26 cellular contexts compared by ENCODE assay signal in genomic region chr18:25590456-25590855, GRCh38.
"Had no signal": no experiment of that assay in that cellular context is flagged by ENCODE, and none has a peak within 500 bp of the region (broad histone marks: within the 10 kb centered on the region; RNA-seq: fewer than 3 reads in every experiment).

No MANE protein-coding gene starts in this region.

- ATAC-seq: stimulated activated effector memory CD8-positive, alpha-beta T cell treated with anti-CD3 and anti-CD28 coated beads, Interleukin-12 subunit alpha, Interleukin-12 subunit beta, amount 100 ng/mL, for 72 hours; stimulated activated memory B cell treated with anti-CD40 and anti-IgM and Interleukin-4, amounts not matched to agents 10 μg/mL and 1 μg/mL and 100 μg/mL, for 72 hours; stimulated activated naive B cell treated with anti-CD40 and anti-IgM and Interleukin-4, amounts not matched to agents 10 μg/mL and 1 μg/mL and 100 μg/mL, for 72 hours; stimulated activated naive CD8-positive, alpha-beta T cell treated with anti-CD3 and anti-CD28 coated beads, Interleukin-15, amount 100 ng/mL, for 72 hours; stimulated activated naive CD8-positive, alpha-beta T cell treated with anti-CD3 and anti-CD28 coated beads, Interleukin-15, Interleukin-2, amounts not matched to agents 100 U/mL and 50 U/mL, for 24 hours; upper lobe of right lung had no signal

- DNase-seq: stimulated activated CD4-positive, alpha-beta T cell treated with anti-CD3 and anti-CD28 coated beads, Interleukin-2, amount 100 ng/mL, for 48 hours; stimulated activated CD4-positive, alpha-beta T cell treated with anti-CD3 and anti-CD28 coated beads, Interleukin-4, amount 100 ng/mL, for 1 hour; stimulated activated CD4-positive, alpha-beta T cell treated with anti-CD3 and anti-CD28 coated beads, Interleukin-4, amount 100 ng/mL, for 24 hours; stimulated activated CD4-positive, alpha-beta T cell treated with anti-CD3 and anti-CD28 coated beads, Interleukin-4, amount 100 ng/mL, for 4 hours; stimulated activated CD8-positive, alpha-beta memory T cell treated with anti-CD3 and anti-CD28 coated beads, Interleukin-4, amount 100 ng/mL, for 48 hours; stimulated activated naive B cell treated with anti-CD40 and anti-IgM and Interleukin-4, amounts not matched to agents 10 μg/mL and 1 μg/mL and 100 μg/mL, for 72 hours; stimulated activated naive CD4-positive, alpha-beta T cell; stimulated activated naive CD4-positive, alpha-beta T cell treated with Interleukin-2 at 50 U/mL for 16 hours; stimulated activated naive CD8-positive, alpha-beta T cell treated with anti-CD3 and anti-CD28 coated beads, Interleukin-15, amount 100 ng/mL, for 72 hours; stimulated activated naive CD8-positive, alpha-beta T cell treated with anti-CD3 and anti-CD28 coated beads, Interleukin-15, Interleukin-2, amounts not matched to agents 100 U/mL and 50 U/mL, for 24 hours; stomach; substantia nigra; testis; thyroid gland; tibial artery; transverse colon; trophoblast cell; upper lobe of left lung; upper lobe of right lung; uterus had no signal

- H3K9me3 ChIP-seq: suprapubic skin, testis, thoracic aorta, thyroid gland, uterus, vagina had no signal

- H3K27me3 ChIP-seq: stomach, suprapubic skin, testis, thyroid gland, tibial artery, tibial nerve, transverse colon, upper lobe of left lung, upper lobe of right lung, uterus, vagina had no signal

- H3K4me1 ChIP-seq: stomach, suprapubic skin, testis, thyroid gland, tibial artery, tibial nerve, transverse colon, upper lobe of left lung, upper lobe of right lung, uterus, vagina had no signal

- H3K36me3 ChIP-seq: stomach, suprapubic skin, thoracic aorta, thyroid gland, tibial artery, tibial nerve, transverse colon, upper lobe of left lung, upper lobe of right lung, uterus, vagina had no signal

- H3K4me3 ChIP-seq: stomach, suprapubic skin, testis, thoracic aorta, thyroid gland, tibial artery, tibial nerve, transverse colon, upper lobe of left lung, upper lobe of right lung, uterus, vagina had no signal

- H3K27ac ChIP-seq: stomach, suprapubic skin, testis, thoracic aorta, thyroid gland, tibial artery, tibial nerve, transverse colon, upper lobe of left lung, upper lobe of right lung, uterus, vagina had no signal
